In genomic region chr13:85186646-85187045, GRCh38 we compare ENCODE assay signal across 38 cellular contexts.
"Had no signal": no experiment of that assay in that cellular context is flagged by ENCODE, and none has a peak within 500 bp of the region (broad histone marks: within the 10 kb centered on the region; RNA-seq: fewer than 3 reads in every experiment).

No MANE protein-coding gene starts in this region.

- H3K27me3 ChIP-seq: adrenal gland, ascending aorta, body of pancreas, brain microvascular endothelial cell, breast epithelium, cardiac muscle cell had no signal

- ATAC-seq: activated naive CD4-positive, alpha-beta T cell treated with anti-CD3 and anti-CD28 coated beads, Interleukin-2, amount 50 U/mL, for 72 hours; activated naive CD8-positive, alpha-beta T cell treated with anti-CD3 and anti-CD28 coated beads, Interleukin-2, amount 50 U/mL, for 24 hours; activated T-cell treated with anti-CD3 and anti-CD28 coated beads, Interleukin-2, amount 50 U/mL, for 4 hours; activated T-cell treated with anti-CD3 and anti-CD28 coated beads, Interleukin-2, amount 50 U/mL, for 72 hours; activated T-helper 17 cell treated with anti-CD3 and anti-CD28 coated beads, Interleukin-2, amount 50 U/mL, for 72 hours; body of pancreas had no signal

- H3K9me3 ChIP-seq: adrenal gland, ascending aorta, body of pancreas, breast epithelium had no signal

- H3K27ac Mint-ChIP-seq: activated naive CD4-positive, alpha-beta T cell treated with anti-CD3 and anti-CD28 coated beads for 36 hours; activated naive CD4-positive, alpha-beta T cell treated with anti-CD3 and anti-CD28 coated beads, Interleukin-2, amount 10 ng/mL, durations not matched to agents 7 days and 5 days; activated naive CD4-positive, alpha-beta T cell treated with anti-CD3 and anti-CD28 coated beads, Interleukin-2, amount 50 U/mL, for 24 hours; activated naive CD4-positive, alpha-beta T cell treated with anti-CD3 and anti-CD28 coated beads, Interleukin-2, amount 50 U/mL, for 72 hours; activated naive CD8-positive, alpha-beta T cell; activated naive CD8-positive, alpha-beta T cell treated with anti-CD3 and anti-CD28 coated beads for 36 hours; activated naive CD8-positive, alpha-beta T cell treated with anti-CD3 and anti-CD28 coated beads, Interleukin-2, amount 10 ng/mL, durations not matched to agents 7 days and 5 days; activated naive CD8-positive, alpha-beta T cell treated with anti-CD3 and anti-CD28 coated beads, Interleukin-2, amount 50 U/mL, for 24 hours; activated T-cell treated with anti-CD3 and anti-CD28 coated beads, Interleukin-2, amount 50 U/mL, for 24 hours; activated T-cell treated with anti-CD3 and anti-CD28 coated beads, Interleukin-2, amount 50 U/mL, for 72 hours; activated T-helper 1 cell treated with anti-CD3 and anti-CD28 coated beads, Interleukin-12 subunit alpha, Interleukin-12 subunit beta, Interleukin-2, Interleukin-4 antibody, amounts not matched to agents 30 ng/mL and 10 ng/mL and 1 ng/mL, durations not matched to agents 14 hours and 24 hours and 36 hours; activated T-helper 17 cell treated with anti-CD3 and anti-CD28 coated beads, Interleukin-2, amount 50 U/mL, for 72 hours; activated T-helper 2 cell treated with anti-CD3 and anti-CD28 coated beads, Interferon-gamma antibody, Interleukin-2, Interleukin-4, amounts not matched to agents 10 μg/mL and 5 μg/mL and 100 μg/mL, durations not matched to agents 14 hours and 24 hours and 36 hours; brain had no signal

- H3K9me3 Mint-ChIP-seq: activated naive CD4-positive, alpha-beta T cell treated with anti-CD3 and anti-CD28 coated beads, Interleukin-2, amount 50 U/mL, for 24 hours had no signal

- H3K4me1 Mint-ChIP-seq: activated naive CD4-positive, alpha-beta T cell treated with anti-CD3 and anti-CD28 coated beads, Interleukin-2, amount 10 ng/mL, durations not matched to agents 7 days and 5 days; activated naive CD4-positive, alpha-beta T cell treated with anti-CD3 and anti-CD28 coated beads, Interleukin-2, amount 50 U/mL, for 24 hours; activated naive CD8-positive, alpha-beta T cell treated with anti-CD3 and anti-CD28 coated beads for 36 hours; activated naive CD8-positive, alpha-beta T cell treated with anti-CD3 and anti-CD28 coated beads, Interleukin-2, amount 10 ng/mL, durations not matched to agents 7 days and 5 days; activated naive CD8-positive, alpha-beta T cell treated with anti-CD3 and anti-CD28 coated beads, Interleukin-2, amount 50 U/mL, for 24 hours; activated T-helper 17 cell treated with anti-CD3 and anti-CD28 coated beads, Interleukin-2, amount 50 U/mL, for 72 hours; brain; central memory CD8-positive, alpha-beta T cell had no signal

- H3K4me1 ChIP-seq: adrenal gland, ascending aorta, body of pancreas, breast epithelium had no signal

- H3K36me3 ChIP-seq: adrenal gland, ascending aorta, brain microvascular endothelial cell, breast epithelium, cardiac muscle cell had no signal

- DNase-seq: activated effector memory CD4-positive, alpha-beta T cell treated with anti-CD3 and anti-CD28 coated beads, Interleukin-2, amount 50 U/mL, for 16 hours; activated effector memory CD4-positive, alpha-beta T cell treated with Interleukin-2 at 50 U/mL for 16 hours; activated gamma-delta T cell; activated gamma-delta T cell treated with Interleukin-2 at 50 U/mL for 16 hours; activated naive CD4-positive, alpha-beta T cell; activated naive CD4-positive, alpha-beta T cell treated with anti-CD3 and anti-CD28 coated beads for 36 hours; activated naive CD4-positive, alpha-beta T cell treated with anti-CD3 and anti-CD28 coated beads, Interleukin-2, amount 10 ng/mL, durations not matched to agents 7 days and 5 days; activated naive CD4-positive, alpha-beta T cell treated with anti-CD3 and anti-CD28 coated beads, Interleukin-2, amount 50 U/mL, for 16 hours; activated naive CD4-positive, alpha-beta T cell treated with Interleukin-2 at 50 U/mL for 16 hours; activated naive CD8-positive, alpha-beta T cell treated with anti-CD3 and anti-CD28 coated beads for 36 hours; activated naive CD8-positive, alpha-beta T cell treated with anti-CD3 and anti-CD28 coated beads, Interleukin-2, amount 10 ng/mL, durations not matched to agents 7 days and 5 days; activated naive CD8-positive, alpha-beta T cell treated with anti-CD3 and anti-CD28 coated beads, Interleukin-2, amount 50 U/mL, for 24 hours; activated T-cell treated with anti-CD3 and anti-CD28 coated beads for 4 hours; activated T-cell treated with anti-CD3 and anti-CD28 coated beads, Interleukin-2, amount 50 U/mL, for 1 hour; activated T-cell treated with anti-CD3 and anti-CD28 coated beads, Interleukin-2, amount 50 U/mL, for 24 hours; activated T-cell treated with anti-CD3 and anti-CD28 coated beads, Interleukin-2, amount 50 U/mL, for 4 hours; activated T-cell treated with anti-CD3 and anti-CD28 coated beads, Interleukin-2, amount 50 U/mL, for 48 hours; activated T-cell treated with anti-CD3 and anti-CD28 coated beads, Interleukin-2, amount 50 U/mL, for 72 hours; adrenal gland; amniotic stem cell; amygdala; anterior cingulate cortex; aorta; body of pancreas; brain microvascular endothelial cell; caudate nucleus; central memory CD4-positive, alpha-beta T cell had no signal

- H3K4me3 Mint-ChIP-seq: activated naive CD4-positive, alpha-beta T cell treated with anti-CD3 and anti-CD28 coated beads for 36 hours; activated naive CD4-positive, alpha-beta T cell treated with anti-CD3 and anti-CD28 coated beads, Interleukin-2, amount 10 ng/mL, durations not matched to agents 7 days and 5 days; activated naive CD4-positive, alpha-beta T cell treated with anti-CD3 and anti-CD28 coated beads, Interleukin-2, amount 50 U/mL, for 24 hours; activated naive CD8-positive, alpha-beta T cell; activated naive CD8-positive, alpha-beta T cell treated with anti-CD3 and anti-CD28 coated beads for 36 hours; activated naive CD8-positive, alpha-beta T cell treated with anti-CD3 and anti-CD28 coated beads, Interleukin-2, amount 10 ng/mL, durations not matched to agents 7 days and 5 days; activated naive CD8-positive, alpha-beta T cell treated with anti-CD3 and anti-CD28 coated beads, Interleukin-2, amount 50 U/mL, for 24 hours; activated T-cell treated with anti-CD3 and anti-CD28 coated beads, Interleukin-2, amount 50 U/mL, for 24 hours; activated T-cell treated with anti-CD3 and anti-CD28 coated beads, Interleukin-2, amount 50 U/mL, for 4 hours; activated T-cell treated with anti-CD3 and anti-CD28 coated beads, Interleukin-2, amount 50 U/mL, for 72 hours; activated T-helper 1 cell treated with anti-CD3 and anti-CD28 coated beads, Interleukin-12 subunit alpha, Interleukin-12 subunit beta, Interleukin-2, Interleukin-4 antibody, amounts not matched to agents 30 ng/mL and 10 ng/mL and 1 ng/mL, durations not matched to agents 14 hours and 24 hours and 36 hours; activated T-helper 17 cell treated with anti-CD3 and anti-CD28 coated beads, Interleukin-2, amount 50 U/mL, for 72 hours; brain; central memory CD8-positive, alpha-beta T cell had no signal

- H3K36me3 Mint-ChIP-seq: activated naive CD4-positive, alpha-beta T cell treated with anti-CD3 and anti-CD28 coated beads, Interleukin-2, amount 10 ng/mL, durations not matched to agents 7 days and 5 days; activated naive CD4-positive, alpha-beta T cell treated with anti-CD3 and anti-CD28 coated beads, Interleukin-2, amount 50 U/mL, for 24 hours; activated naive CD4-positive, alpha-beta T cell treated with anti-CD3 and anti-CD28 coated beads, Interleukin-2, amount 50 U/mL, for 72 hours; activated naive CD8-positive, alpha-beta T cell; activated naive CD8-positive, alpha-beta T cell treated with anti-CD3 and anti-CD28 coated beads for 36 hours; activated naive CD8-positive, alpha-beta T cell treated with anti-CD3 and anti-CD28 coated beads, Interleukin-2, amount 10 ng/mL, durations not matched to agents 7 days and 5 days; brain had no signal

- H3K27me3 Mint-ChIP-seq: activated naive CD4-positive, alpha-beta T cell treated with anti-CD3 and anti-CD28 coated beads, Interleukin-2, amount 10 ng/mL, durations not matched to agents 7 days and 5 days; activated naive CD4-positive, alpha-beta T cell treated with anti-CD3 and anti-CD28 coated beads, Interleukin-2, amount 50 U/mL, for 24 hours; activated naive CD8-positive, alpha-beta T cell; activated naive CD8-positive, alpha-beta T cell treated with anti-CD3 and anti-CD28 coated beads for 36 hours; activated naive CD8-positive, alpha-beta T cell treated with anti-CD3 and anti-CD28 coated beads, Interleukin-2, amount 10 ng/mL, durations not matched to agents 7 days and 5 days; activated naive CD8-positive, alpha-beta T cell treated with anti-CD3 and anti-CD28 coated beads, Interleukin-2, amount 50 U/mL, for 24 hours; activated T-cell treated with anti-CD3 and anti-CD28 coated beads, Interleukin-2, amount 50 U/mL, for 24 hours; activated T-helper 17 cell treated with anti-CD3 and anti-CD28 coated beads, Interleukin-2, amount 50 U/mL, for 72 hours; brain; central memory CD8-positive, alpha-beta T cell had no signal

- H3K27ac ChIP-seq: adrenal gland, ascending aorta, body of pancreas, brain microvascular endothelial cell, breast epithelium, cardiac muscle cell had no signal

- H3K4me3 ChIP-seq: adrenal gland, ascending aorta, body of pancreas, breast epithelium, cardiac muscle cell had no signal
